ENCODE assay signal across 1 cellular context in the genomic region with DNA sequence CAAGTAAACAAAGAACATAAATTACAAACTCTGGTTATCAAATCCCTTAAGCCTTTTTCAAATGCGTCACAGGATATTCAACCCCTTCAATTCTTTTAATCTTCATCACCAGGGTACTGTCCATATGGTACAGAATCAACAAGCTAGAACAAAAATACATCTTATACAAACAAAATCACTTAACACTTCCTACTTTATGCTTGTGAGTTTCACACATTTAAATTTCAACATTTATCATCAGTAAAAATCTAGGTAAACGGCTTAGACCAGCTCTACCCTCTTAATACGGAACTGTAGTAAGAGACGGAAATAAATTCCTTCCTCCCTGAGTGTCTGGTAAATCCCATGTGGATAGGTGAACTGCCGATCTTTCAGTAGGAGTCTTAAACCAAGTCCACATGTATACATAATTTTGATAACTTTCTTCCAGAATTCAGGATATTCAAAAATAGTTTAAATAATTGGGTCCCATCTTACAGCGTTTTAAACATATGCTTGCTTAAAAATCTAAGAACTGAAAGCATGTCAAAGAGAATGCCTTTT.
TF ChIP-seq lines count a peak whose summit lies in the region.

No MANE protein-coding gene starts in this region.

TF ChIP-seq in SK-N-SH, 30 proteins besides CTCF, POLR2A, EP300 and RAD21 (continued from another document):
- no peak for TF ChIP-seq IRF3 (IDR thresholded peaks at IDR 0.05; ENCODE audit: low read depth, low read length)
- TF ChIP-seq SMC3 (IDR thresholded peaks at IDR 0.05; ENCODE audit: low read depth, low read length), result no peak
- TF ChIP-seq, protein P1, sequence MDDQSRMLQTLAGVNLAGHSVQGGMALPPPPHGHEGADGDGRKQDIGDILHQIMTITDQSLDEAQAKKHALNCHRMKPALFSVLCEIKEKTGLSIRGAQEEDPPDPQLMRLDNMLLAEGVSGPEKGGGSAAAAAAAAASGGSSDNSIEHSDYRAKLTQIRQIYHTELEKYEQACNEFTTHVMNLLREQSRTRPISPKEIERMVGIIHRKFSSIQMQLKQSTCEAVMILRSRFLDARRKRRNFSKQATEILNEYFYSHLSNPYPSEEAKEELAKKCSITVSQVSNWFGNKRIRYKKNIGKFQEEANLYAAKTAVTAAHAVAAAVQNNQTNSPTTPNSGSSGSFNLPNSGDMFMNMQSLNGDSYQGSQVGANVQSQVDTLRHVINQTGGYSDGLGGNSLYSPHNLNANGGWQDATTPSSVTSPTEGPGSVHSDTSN (IDR thresholded peaks at IDR 0.05), result no peak
- TF ChIP-seq, protein P2, sequence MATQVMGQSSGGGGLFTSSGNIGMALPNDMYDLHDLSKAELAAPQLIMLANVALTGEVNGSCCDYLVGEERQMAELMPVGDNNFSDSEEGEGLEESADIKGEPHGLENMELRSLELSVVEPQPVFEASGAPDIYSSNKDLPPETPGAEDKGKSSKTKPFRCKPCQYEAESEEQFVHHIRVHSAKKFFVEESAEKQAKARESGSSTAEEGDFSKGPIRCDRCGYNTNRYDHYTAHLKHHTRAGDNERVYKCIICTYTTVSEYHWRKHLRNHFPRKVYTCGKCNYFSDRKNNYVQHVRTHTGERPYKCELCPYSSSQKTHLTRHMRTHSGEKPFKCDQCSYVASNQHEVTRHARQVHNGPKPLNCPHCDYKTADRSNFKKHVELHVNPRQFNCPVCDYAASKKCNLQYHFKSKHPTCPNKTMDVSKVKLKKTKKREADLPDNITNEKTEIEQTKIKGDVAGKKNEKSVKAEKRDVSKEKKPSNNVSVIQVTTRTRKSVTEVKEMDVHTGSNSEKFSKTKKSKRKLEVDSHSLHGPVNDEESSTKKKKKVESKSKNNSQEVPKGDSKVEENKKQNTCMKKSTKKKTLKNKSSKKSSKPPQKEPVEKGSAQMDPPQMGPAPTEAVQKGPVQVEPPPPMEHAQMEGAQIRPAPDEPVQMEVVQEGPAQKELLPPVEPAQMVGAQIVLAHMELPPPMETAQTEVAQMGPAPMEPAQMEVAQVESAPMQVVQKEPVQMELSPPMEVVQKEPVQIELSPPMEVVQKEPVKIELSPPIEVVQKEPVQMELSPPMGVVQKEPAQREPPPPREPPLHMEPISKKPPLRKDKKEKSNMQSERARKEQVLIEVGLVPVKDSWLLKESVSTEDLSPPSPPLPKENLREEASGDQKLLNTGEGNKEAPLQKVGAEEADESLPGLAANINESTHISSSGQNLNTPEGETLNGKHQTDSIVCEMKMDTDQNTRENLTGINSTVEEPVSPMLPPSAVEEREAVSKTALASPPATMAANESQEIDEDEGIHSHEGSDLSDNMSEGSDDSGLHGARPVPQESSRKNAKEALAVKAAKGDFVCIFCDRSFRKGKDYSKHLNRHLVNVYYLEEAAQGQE (IDR thresholded peaks at IDR 0.05; ENCODE audit: low read depth, low read length), result no peak
- TF ChIP-seq FOXJ3 (CRISPR knock-in tag; IDR thresholded peaks at IDR 0.05), result no peak
- TF ChIP-seq USF2 (IDR thresholded peaks at IDR 0.05; ENCODE audit: borderline replicate concordance, low read depth, low read length), result no peak
- TF ChIP-seq RXRA (IDR thresholded peaks at IDR 0.05; ENCODE audit: borderline replicate concordance, low read depth), result no peak
- TF ChIP-seq YY1 (IDR thresholded peaks at IDR 0.05; ENCODE audit: low read depth), result no peak
- TF ChIP-seq GATA2 (CRISPR knock-in tag; IDR thresholded peaks at IDR 0.05), result no peak
- no peak for TF ChIP-seq TAF1 (IDR thresholded peaks at IDR 0.05; ENCODE audit: borderline replicate concordance, low read depth, low read length)
